Comparison of ENCODE assay signal across 19 cellular contexts in the genomic region with DNA sequence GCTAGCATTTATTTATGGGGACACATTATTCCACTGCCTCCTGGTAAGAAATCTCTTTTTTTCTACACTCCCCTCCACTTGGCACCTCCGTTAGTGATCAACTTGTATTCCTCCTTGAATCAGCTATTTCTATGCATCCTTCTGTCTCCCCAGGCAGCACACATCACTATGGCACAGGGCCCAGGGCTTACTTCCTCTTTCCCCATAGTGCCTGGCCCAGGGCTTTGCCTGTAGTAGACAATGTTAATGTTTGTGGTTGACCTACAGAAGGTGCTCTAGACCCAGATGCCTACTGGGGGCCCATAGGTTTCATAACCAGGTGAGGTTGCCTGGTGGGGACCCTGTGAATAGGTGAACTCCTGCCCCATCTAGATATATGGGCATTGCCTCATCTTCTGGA. TPM values are rescaled to one million over a fixed set of nuclear protein-coding genes. Genes with fewer than 3 reads are reported as not detected.
A peak's percentile ranks its signal among the peaks of the same experiment; 100 is the strongest.
DNase-seq lines count a peak whose midpoint lies in the region; ATAC-seq and TF ChIP-seq lines count a peak whose summit lies in the region.
"Had no signal": no experiment of that assay in that cellular context is flagged by ENCODE, and none has a peak within 500 bp of the region (broad histone marks: within the 10 kb centered on the region; RNA-seq: fewer than 3 reads in every experiment).

No MANE protein-coding gene starts in this region.

- no peak overlapping the region for H3K27ac ChIP-seq in breast epithelium
- H3K27ac ChIP-seq: body of pancreas, gastroesophageal sphincter, KMS-11, PC-9, right lobe of liver had no signal

- H3K27me3 ChIP-seq in breast epithelium = no peaks in the 10 kb centered on the region
- H3K27me3 ChIP-seq: body of pancreas, gastroesophageal sphincter, right lobe of liver had no signal

- H3K4me3 Mint-ChIP-seq in activated T-helper 17 cell treated with anti-CD3 and anti-CD28 coated beads, Interleukin-2, amount 50 U/mL, for 72 hours = no peak overlapping the region
- H3K4me3 Mint-ChIP-seq: activated CD4-positive, alpha-beta memory T cell treated with anti-CD3 and anti-CD28 coated beads for 36 hours; CD4-positive, CD25-positive, alpha-beta regulatory T cell; endodermal cell; natural killer cell had no signal

- TF ChIP-seq POLR2A in breast epithelium (IDR thresholded peaks at IDR 0.05) = no peak

- no peak overlapping the region for H3K27ac Mint-ChIP-seq in activated T-helper 17 cell treated with anti-CD3 and anti-CD28 coated beads, Interleukin-2, amount 50 U/mL, for 72 hours
- H3K27ac Mint-ChIP-seq: activated CD4-positive, alpha-beta memory T cell treated with anti-CD3 and anti-CD28 coated beads for 36 hours; CD4-positive, CD25-positive, alpha-beta regulatory T cell; endodermal cell; natural killer cell had no signal

- intact Hi-C loops in breast epithelium (cut with DNase I; ENCODE audit: low total_unique reads) = no loop called here

- H3K4me3 ChIP-seq in breast epithelium = no peak overlapping the region
- H3K4me3 ChIP-seq: body of pancreas, gastroesophageal sphincter, PC-9, right lobe of liver had no signal

- H3K36me3 Mint-ChIP-seq in activated T-helper 17 cell treated with anti-CD3 and anti-CD28 coated beads, Interleukin-2, amount 50 U/mL, for 72 hours (ENCODE audit: low read depth) = no peaks in the 10 kb centered on the region
- H3K36me3 Mint-ChIP-seq: activated CD4-positive, alpha-beta memory T cell treated with anti-CD3 and anti-CD28 coated beads for 36 hours; CD4-positive, CD25-positive, alpha-beta regulatory T cell; natural killer cell had no signal

- H3K4me1 ChIP-seq in breast epithelium = no peaks in the 10 kb centered on the region
- H3K4me1 ChIP-seq: body of pancreas, gastroesophageal sphincter, right lobe of liver had no signal

- H3K27me3 Mint-ChIP-seq in activated T-helper 17 cell treated with anti-CD3 and anti-CD28 coated beads, Interleukin-2, amount 50 U/mL, for 72 hours = no peaks in the 10 kb centered on the region
- H3K27me3 Mint-ChIP-seq: activated CD4-positive, alpha-beta memory T cell treated with anti-CD3 and anti-CD28 coated beads for 36 hours had no signal

- ATAC-seq in GM19324 (IDR thresholded peaks at IDR 0.05; ENCODE audit: low FRiP score, unreplicated experiment) (peak; percentile 67), GM21786 (IDR thresholded peaks at IDR 0.05; ENCODE audit: unreplicated experiment) (peak; percentile 66), HG03460 (IDR thresholded peaks at IDR 0.05; ENCODE audit: unreplicated experiment) (peak; percentile 74), GM19328 (IDR thresholded peaks at IDR 0.05; ENCODE audit: unreplicated experiment) (no peak)
- ATAC-seq in activated T-helper 17 cell treated with anti-CD3 and anti-CD28 coated beads, Interleukin-2, amount 50 U/mL, for 72 hours (replicated peaks) = no peak
- ATAC-seq: body of pancreas, gastroesophageal sphincter, natural killer cell had no signal

- no peak for TF ChIP-seq CTCF in breast epithelium (IDR thresholded peaks at IDR 0.05)

- no peaks in the 10 kb centered on the region for H3K36me3 ChIP-seq in breast epithelium
- H3K36me3 ChIP-seq: gastroesophageal sphincter, right lobe of liver had no signal

- peak; percentile 48 for DNase-seq in medulla oblongata (ENCODE audit: extremely low spot score)
- DNase-seq in breast epithelium (ENCODE audit: low spot score in 2 of 2) = no peak
- DNase-seq: activated CD4-positive, alpha-beta memory T cell treated with anti-CD3 and anti-CD28 coated beads for 36 hours; activated gamma-delta T cell; body of pancreas; CD4-positive, CD25-positive, alpha-beta regulatory T cell; endodermal cell; GDM1; natural killer cell; PC-9; T-helper 2 cell had no signal

- H3K4me1 Mint-ChIP-seq in activated T-helper 17 cell treated with anti-CD3 and anti-CD28 coated beads, Interleukin-2, amount 50 U/mL, for 72 hours = no peaks in the 10 kb centered on the region
- H3K4me1 Mint-ChIP-seq: CD4-positive, CD25-positive, alpha-beta regulatory T cell; natural killer cell had no signal

- peaks cover 19% of the 10 kb centered on the region for H3K9me3 Mint-ChIP-seq in activated T-helper 17 cell treated with anti-CD3 and anti-CD28 coated beads, Interleukin-2, amount 50 U/mL, for 72 hours

- H3K9me3 ChIP-seq in breast epithelium = peaks cover 12 to 25% of the 10 kb centered on the region in 2 donors
- H3K9me3 ChIP-seq: body of pancreas, right lobe of liver had no signal

RNA-seq across cellular contexts. Expression of a gene that starts 44.9 kb away (rescaled TPM):
- total RNA-seq in breast epithelium = 1 to 10 TPM; 1.8 to 5.9 (median 3.4) TPM
- 1 to 10 TPM; 1.2 to 1.3 TPM for total RNA-seq in activated T-helper 17 cell treated with anti-CD3 and anti-CD28 coated beads, Interleukin-2, amount 50 U/mL, for 72 hours

Comparison
In these comparisons a context has a peak if more than half of its experiments do, and no peak if none do; other contexts are left out.
1. ATAC-seq: peak in GM19324 (single experiment), GM21786 (single experiment) and HG03460 (single experiment); none in GM19328 (single experiment) and activated T-helper 17 cell treated with anti-CD3 and anti-CD28 coated beads, Interleukin-2, amount 50 U/mL, for 72 hours (single experiment).